2 cellular contexts compared by ENCODE assay signal in the genomic region with DNA sequence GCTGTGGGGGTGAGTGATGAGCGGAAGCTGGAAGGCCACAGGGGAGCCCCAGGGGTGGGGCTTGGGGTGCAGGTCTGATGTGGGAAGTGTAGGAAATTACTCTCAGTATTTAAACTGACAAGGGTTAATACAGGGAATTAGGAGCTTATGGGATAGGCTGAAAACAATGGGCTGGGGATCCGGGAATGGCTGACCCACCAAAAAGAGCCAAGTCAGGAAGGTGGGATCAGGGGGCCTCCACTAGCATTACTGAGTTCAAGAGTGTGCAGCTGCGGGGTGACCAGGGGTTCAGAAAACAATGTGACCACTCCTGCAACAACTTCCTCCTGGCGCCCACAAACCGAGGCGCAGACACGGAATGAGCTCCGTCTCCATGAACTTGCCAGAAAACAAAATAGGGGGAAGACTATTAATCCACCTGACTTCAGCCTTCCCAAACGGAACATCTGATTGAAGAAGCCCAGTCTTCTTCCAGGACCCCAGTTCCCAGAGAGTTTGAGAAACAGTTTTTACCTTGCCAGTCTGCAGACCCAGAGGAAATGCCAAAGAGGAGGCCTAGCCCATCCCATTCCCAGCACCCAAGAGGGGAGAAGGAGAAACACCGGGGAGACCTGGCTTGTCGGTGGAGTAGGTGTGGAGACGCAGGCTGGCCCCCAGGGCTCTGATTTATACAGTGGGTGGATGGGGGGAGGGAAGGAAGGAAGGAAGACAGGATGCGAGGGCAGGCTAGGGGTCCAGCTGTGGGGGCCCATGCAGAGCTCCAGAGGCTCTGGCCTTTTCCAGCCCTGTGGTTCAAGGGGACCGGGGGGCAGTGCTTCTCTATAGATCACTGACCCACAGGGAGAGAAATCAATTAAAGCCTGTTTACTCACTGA.
TF ChIP-seq lines count a peak whose summit lies in the region.

No MANE protein-coding gene starts in this region.

TF ChIP-seq in GM12878, 131 proteins besides CTCF, POLR2A, EP300 and RAD21 (continued from another document):
- TF ChIP-seq, protein P1, sequence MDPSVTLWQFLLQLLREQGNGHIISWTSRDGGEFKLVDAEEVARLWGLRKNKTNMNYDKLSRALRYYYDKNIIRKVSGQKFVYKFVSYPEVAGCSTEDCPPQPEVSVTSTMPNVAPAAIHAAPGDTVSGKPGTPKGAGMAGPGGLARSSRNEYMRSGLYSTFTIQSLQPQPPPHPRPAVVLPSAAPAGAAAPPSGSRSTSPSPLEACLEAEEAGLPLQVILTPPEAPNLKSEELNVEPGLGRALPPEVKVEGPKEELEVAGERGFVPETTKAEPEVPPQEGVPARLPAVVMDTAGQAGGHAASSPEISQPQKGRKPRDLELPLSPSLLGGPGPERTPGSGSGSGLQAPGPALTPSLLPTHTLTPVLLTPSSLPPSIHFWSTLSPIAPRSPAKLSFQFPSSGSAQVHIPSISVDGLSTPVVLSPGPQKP (IDR thresholded peaks at IDR 0.05; ENCODE audit: low read depth, low read length), result no peak
- TF ChIP-seq RBBP5 (conservative IDR thresholded peaks at IDR 0.05), result no peak
- peak; percentile 49; the same call in 1 of the 2 replicates for TF ChIP-seq RUNX3 (IDR thresholded peaks at IDR 0.05; ENCODE audit: low read length)
- TF ChIP-seq MXI1 (IDR thresholded peaks at IDR 0.05; ENCODE audit: low read depth, low read length), result 0 out of 2 replicates have a peak, but pooled peaks have one; percentile 39
- no peak for TF ChIP-seq ASH2L (IDR thresholded peaks at IDR 0.05; ENCODE audit: borderline replicate concordance, low read depth)
- TF ChIP-seq, protein P2, sequence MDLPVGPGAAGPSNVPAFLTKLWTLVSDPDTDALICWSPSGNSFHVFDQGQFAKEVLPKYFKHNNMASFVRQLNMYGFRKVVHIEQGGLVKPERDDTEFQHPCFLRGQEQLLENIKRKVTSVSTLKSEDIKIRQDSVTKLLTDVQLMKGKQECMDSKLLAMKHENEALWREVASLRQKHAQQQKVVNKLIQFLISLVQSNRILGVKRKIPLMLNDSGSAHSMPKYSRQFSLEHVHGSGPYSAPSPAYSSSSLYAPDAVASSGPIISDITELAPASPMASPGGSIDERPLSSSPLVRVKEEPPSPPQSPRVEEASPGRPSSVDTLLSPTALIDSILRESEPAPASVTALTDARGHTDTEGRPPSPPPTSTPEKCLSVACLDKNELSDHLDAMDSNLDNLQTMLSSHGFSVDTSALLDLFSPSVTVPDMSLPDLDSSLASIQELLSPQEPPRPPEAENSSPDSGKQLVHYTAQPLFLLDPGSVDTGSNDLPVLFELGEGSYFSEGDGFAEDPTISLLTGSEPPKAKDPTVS (IDR thresholded peaks at IDR 0.05; ENCODE audit: low read depth, low read length), result no peak
- TF ChIP-seq ESRRA (IDR thresholded peaks at IDR 0.05; ENCODE audit: low read length), result no peak
- no peak for TF ChIP-seq NRF1 (conservative IDR thresholded peaks at IDR 0.05; ENCODE audit: low read depth, low read length)
- TF ChIP-seq, protein P3, sequence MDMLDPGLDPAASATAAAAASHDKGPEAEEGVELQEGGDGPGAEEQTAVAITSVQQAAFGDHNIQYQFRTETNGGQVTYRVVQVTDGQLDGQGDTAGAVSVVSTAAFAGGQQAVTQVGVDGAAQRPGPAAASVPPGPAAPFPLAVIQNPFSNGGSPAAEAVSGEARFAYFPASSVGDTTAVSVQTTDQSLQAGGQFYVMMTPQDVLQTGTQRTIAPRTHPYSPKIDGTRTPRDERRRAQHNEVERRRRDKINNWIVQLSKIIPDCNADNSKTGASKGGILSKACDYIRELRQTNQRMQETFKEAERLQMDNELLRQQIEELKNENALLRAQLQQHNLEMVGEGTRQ (IDR thresholded peaks at IDR 0.05; ENCODE audit: borderline replicate concordance, low read depth, low read length), result no peak
- TF ChIP-seq HCFC1 (IDR thresholded peaks at IDR 0.05; ENCODE audit: low read length), result no peak
- TF ChIP-seq, protein P4, sequence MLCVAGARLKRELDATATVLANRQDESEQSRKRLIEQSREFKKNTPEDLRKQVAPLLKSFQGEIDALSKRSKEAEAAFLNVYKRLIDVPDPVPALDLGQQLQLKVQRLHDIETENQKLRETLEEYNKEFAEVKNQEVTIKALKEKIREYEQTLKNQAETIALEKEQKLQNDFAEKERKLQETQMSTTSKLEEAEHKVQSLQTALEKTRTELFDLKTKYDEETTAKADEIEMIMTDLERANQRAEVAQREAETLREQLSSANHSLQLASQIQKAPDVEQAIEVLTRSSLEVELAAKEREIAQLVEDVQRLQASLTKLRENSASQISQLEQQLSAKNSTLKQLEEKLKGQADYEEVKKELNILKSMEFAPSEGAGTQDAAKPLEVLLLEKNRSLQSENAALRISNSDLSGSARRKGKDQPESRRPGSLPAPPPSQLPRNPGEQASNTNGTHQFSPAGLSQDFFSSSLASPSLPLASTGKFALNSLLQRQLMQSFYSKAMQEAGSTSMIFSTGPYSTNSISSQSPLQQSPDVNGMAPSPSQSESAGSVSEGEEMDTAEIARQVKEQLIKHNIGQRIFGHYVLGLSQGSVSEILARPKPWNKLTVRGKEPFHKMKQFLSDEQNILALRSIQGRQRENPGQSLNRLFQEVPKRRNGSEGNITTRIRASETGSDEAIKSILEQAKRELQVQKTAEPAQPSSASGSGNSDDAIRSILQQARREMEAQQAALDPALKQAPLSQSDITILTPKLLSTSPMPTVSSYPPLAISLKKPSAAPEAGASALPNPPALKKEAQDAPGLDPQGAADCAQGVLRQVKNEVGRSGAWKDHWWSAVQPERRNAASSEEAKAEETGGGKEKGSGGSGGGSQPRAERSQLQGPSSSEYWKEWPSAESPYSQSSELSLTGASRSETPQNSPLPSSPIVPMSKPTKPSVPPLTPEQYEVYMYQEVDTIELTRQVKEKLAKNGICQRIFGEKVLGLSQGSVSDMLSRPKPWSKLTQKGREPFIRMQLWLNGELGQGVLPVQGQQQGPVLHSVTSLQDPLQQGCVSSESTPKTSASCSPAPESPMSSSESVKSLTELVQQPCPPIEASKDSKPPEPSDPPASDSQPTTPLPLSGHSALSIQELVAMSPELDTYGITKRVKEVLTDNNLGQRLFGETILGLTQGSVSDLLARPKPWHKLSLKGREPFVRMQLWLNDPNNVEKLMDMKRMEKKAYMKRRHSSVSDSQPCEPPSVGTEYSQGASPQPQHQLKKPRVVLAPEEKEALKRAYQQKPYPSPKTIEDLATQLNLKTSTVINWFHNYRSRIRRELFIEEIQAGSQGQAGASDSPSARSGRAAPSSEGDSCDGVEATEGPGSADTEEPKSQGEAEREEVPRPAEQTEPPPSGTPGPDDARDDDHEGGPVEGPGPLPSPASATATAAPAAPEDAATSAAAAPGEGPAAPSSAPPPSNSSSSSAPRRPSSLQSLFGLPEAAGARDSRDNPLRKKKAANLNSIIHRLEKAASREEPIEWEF (IDR thresholded peaks at IDR 0.05; ENCODE audit: insufficient replicate concordance, low read depth, low read length), result no peak
- no peak for TF ChIP-seq CBFB (IDR thresholded peaks at IDR 0.05; ENCODE audit: low read depth)
TF ChIP-seq in GM12878: peak in this region for 5.

TF ChIP-seq in neural cell, 6 proteins besides CTCF, POLR2A, EP300 and RAD21 (continued from another document):
- TF ChIP-seq, protein P5, sequence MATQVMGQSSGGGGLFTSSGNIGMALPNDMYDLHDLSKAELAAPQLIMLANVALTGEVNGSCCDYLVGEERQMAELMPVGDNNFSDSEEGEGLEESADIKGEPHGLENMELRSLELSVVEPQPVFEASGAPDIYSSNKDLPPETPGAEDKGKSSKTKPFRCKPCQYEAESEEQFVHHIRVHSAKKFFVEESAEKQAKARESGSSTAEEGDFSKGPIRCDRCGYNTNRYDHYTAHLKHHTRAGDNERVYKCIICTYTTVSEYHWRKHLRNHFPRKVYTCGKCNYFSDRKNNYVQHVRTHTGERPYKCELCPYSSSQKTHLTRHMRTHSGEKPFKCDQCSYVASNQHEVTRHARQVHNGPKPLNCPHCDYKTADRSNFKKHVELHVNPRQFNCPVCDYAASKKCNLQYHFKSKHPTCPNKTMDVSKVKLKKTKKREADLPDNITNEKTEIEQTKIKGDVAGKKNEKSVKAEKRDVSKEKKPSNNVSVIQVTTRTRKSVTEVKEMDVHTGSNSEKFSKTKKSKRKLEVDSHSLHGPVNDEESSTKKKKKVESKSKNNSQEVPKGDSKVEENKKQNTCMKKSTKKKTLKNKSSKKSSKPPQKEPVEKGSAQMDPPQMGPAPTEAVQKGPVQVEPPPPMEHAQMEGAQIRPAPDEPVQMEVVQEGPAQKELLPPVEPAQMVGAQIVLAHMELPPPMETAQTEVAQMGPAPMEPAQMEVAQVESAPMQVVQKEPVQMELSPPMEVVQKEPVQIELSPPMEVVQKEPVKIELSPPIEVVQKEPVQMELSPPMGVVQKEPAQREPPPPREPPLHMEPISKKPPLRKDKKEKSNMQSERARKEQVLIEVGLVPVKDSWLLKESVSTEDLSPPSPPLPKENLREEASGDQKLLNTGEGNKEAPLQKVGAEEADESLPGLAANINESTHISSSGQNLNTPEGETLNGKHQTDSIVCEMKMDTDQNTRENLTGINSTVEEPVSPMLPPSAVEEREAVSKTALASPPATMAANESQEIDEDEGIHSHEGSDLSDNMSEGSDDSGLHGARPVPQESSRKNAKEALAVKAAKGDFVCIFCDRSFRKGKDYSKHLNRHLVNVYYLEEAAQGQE (IDR thresholded peaks at IDR 0.05; ENCODE audit: borderline replicate concordance), result no peak
- TF ChIP-seq TAF1 (IDR thresholded peaks at IDR 0.05; ENCODE audit: low read depth) (no peak), MXI1 (conservative IDR thresholded peaks at IDR 0.05; ENCODE audit: poor library complexity, severe bottlenecking) (no peak), POLR2AphosphoS5 (IDR thresholded peaks at IDR 0.05) (no peak)
